ENCODE assay signal across 23 cellular contexts in the genomic region with DNA sequence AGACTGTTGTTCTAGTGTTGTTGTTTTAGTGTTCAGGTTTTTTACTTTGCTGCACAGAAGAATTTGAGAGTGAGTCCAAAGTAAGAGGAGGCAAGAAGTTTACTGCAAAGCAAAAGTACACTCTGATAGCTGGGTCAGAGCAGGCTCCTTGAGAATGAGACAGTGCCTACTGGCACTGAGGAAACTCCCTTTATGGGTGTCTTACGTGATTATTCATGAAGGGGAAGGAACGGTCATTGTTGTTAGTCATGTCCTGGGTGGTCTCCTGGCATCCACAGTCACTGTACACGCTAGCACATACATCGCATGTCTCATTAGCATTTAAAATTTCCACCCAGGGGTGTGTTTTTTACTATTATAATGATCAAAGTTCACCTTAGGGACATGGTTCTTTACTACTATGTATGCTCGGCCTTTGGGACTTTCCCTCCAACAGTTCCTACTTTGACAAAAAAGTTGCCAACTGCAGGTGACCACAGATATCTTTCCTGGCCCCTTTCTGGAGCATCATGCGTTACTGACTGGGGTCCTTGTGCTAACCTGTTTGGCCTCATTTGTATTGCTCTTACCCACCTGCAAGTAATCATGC.
"Had no signal": no experiment of that assay in that cellular context is flagged by ENCODE, and none has a peak within 500 bp of the region (broad histone marks: within the 10 kb centered on the region; RNA-seq: fewer than 3 reads in every experiment).

No MANE protein-coding gene starts in this region.

- DNase-seq: activated B cell treated with CpG ODN at 0.5 μM for 24 hours; activated CD4-positive, alpha-beta T cell treated with anti-CD3 and anti-CD28 coated beads for 1 hour; activated CD4-positive, alpha-beta T cell treated with anti-CD3 and anti-CD28 coated beads, Interleukin-2, amount 10 ng/mL, durations not matched to agents 24 days and 14 days; activated CD4-positive, alpha-beta T cell treated with anti-CD3 and anti-CD28 coated beads, Interleukin-2, amount 50 U/mL, for 48 hours; activated CD8-positive, alpha-beta memory T cell treated with anti-CD3 and anti-CD28 coated beads, Interleukin-2, amount 10 ng/mL, durations not matched to agents 7 days and 5 days; activated effector memory CD4-positive, alpha-beta T cell treated with Interleukin-2 at 50 U/mL for 16 hours; activated naive CD4-positive, alpha-beta T cell; activated T-cell treated with anti-CD3 and anti-CD28 coated beads, Interleukin-2, amount 50 U/mL, for 24 hours; aorta; caudate nucleus; MM.1S; NCI-H1105; NCI-H1436 treated with DMSO at 0.1 percent for 48 hours; NCI-H187; NCI-H2081 treated with DMSO at 0.1 percent for 48 hours; NCI-H446; NCI-H524; PC-9; SIG-M5; T-helper 2 cell; T1000 had no signal

- H3K4me3 Mint-ChIP-seq: activated B cell treated with CpG ODN at 0.5 μM for 24 hours; activated CD4-positive, alpha-beta T cell treated with anti-CD3 and anti-CD28 coated beads, Interleukin-2, amount 10 ng/mL, durations not matched to agents 24 days and 14 days; activated CD8-positive, alpha-beta memory T cell treated with anti-CD3 and anti-CD28 coated beads, Interleukin-2, amount 10 ng/mL, durations not matched to agents 7 days and 5 days; activated naive CD4-positive, alpha-beta T cell treated with anti-CD3 and anti-CD28 coated beads, Interleukin-2, amount 50 U/mL, for 24 hours; activated T-cell treated with anti-CD3 and anti-CD28 coated beads, Interleukin-2, amount 50 U/mL, for 24 hours; activated T-helper 1 cell treated with anti-CD3 and anti-CD28 coated beads, Interleukin-12 subunit alpha, Interleukin-12 subunit beta, Interleukin-2, Interleukin-4 antibody, amounts not matched to agents 30 ng/mL and 10 ng/mL and 1 ng/mL, durations not matched to agents 14 hours and 24 hours and 36 hours had no signal

- H3K27me3 Mint-ChIP-seq: activated B cell treated with CpG ODN at 0.5 μM for 24 hours; activated CD4-positive, alpha-beta T cell treated with anti-CD3 and anti-CD28 coated beads, Interleukin-2, amount 10 ng/mL, durations not matched to agents 24 days and 14 days; activated CD8-positive, alpha-beta memory T cell treated with anti-CD3 and anti-CD28 coated beads, Interleukin-2, amount 10 ng/mL, durations not matched to agents 7 days and 5 days; activated naive CD4-positive, alpha-beta T cell treated with anti-CD3 and anti-CD28 coated beads, Interleukin-2, amount 50 U/mL, for 24 hours had no signal

- H3K27ac Mint-ChIP-seq: activated B cell treated with CpG ODN at 0.5 μM for 24 hours; activated CD4-positive, alpha-beta T cell treated with anti-CD3 and anti-CD28 coated beads, Interleukin-2, amount 10 ng/mL, durations not matched to agents 24 days and 14 days; activated CD8-positive, alpha-beta memory T cell treated with anti-CD3 and anti-CD28 coated beads, Interleukin-2, amount 10 ng/mL, durations not matched to agents 7 days and 5 days; activated naive CD4-positive, alpha-beta T cell treated with anti-CD3 and anti-CD28 coated beads, Interleukin-2, amount 50 U/mL, for 24 hours; activated T-cell treated with anti-CD3 and anti-CD28 coated beads, Interleukin-2, amount 50 U/mL, for 24 hours; activated T-helper 1 cell treated with anti-CD3 and anti-CD28 coated beads, Interleukin-12 subunit alpha, Interleukin-12 subunit beta, Interleukin-2, Interleukin-4 antibody, amounts not matched to agents 30 ng/mL and 10 ng/mL and 1 ng/mL, durations not matched to agents 14 hours and 24 hours and 36 hours had no signal

- ATAC-seq: activated CD8-positive, alpha-beta memory T cell treated with anti-CD3 and anti-CD28 coated beads, Interleukin-2, amount 10 ng/mL, durations not matched to agents 7 days and 5 days had no signal

- H3K4me1 Mint-ChIP-seq: activated B cell treated with CpG ODN at 0.5 μM for 24 hours; activated CD4-positive, alpha-beta T cell treated with anti-CD3 and anti-CD28 coated beads, Interleukin-2, amount 10 ng/mL, durations not matched to agents 24 days and 14 days; activated CD8-positive, alpha-beta memory T cell treated with anti-CD3 and anti-CD28 coated beads, Interleukin-2, amount 10 ng/mL, durations not matched to agents 7 days and 5 days; activated naive CD4-positive, alpha-beta T cell treated with anti-CD3 and anti-CD28 coated beads, Interleukin-2, amount 50 U/mL, for 24 hours had no signal

- H3K9me3 Mint-ChIP-seq: activated B cell treated with CpG ODN at 0.5 μM for 24 hours; activated CD4-positive, alpha-beta T cell treated with anti-CD3 and anti-CD28 coated beads, Interleukin-2, amount 10 ng/mL, durations not matched to agents 24 days and 14 days; activated naive CD4-positive, alpha-beta T cell treated with anti-CD3 and anti-CD28 coated beads, Interleukin-2, amount 50 U/mL, for 24 hours; activated T-cell treated with anti-CD3 and anti-CD28 coated beads, Interleukin-2, amount 50 U/mL, for 24 hours had no signal

- H3K36me3 Mint-ChIP-seq: activated CD8-positive, alpha-beta memory T cell treated with anti-CD3 and anti-CD28 coated beads, Interleukin-2, amount 10 ng/mL, durations not matched to agents 7 days and 5 days; activated naive CD4-positive, alpha-beta T cell treated with anti-CD3 and anti-CD28 coated beads, Interleukin-2, amount 50 U/mL, for 24 hours had no signal
